Comparison of ENCODE assay signal across 20 cellular contexts in genomic region chr4:15717126-15717525, GRCh38. TPM values are rescaled to one million over a fixed set of nuclear protein-coding genes. Genes with fewer than 3 reads are reported as not detected.
DNase-seq lines count a peak whose midpoint lies in the region; ATAC-seq and TF ChIP-seq lines count a peak whose summit lies in the region.
"Had no signal": no experiment of that assay in that cellular context is flagged by ENCODE, and none has a peak within 500 bp of the region (broad histone marks: within the 10 kb centered on the region; RNA-seq: fewer than 3 reads in every experiment).

No MANE protein-coding gene starts in this region.

- no peaks in the 10 kb centered on the region for H3K27me3 Mint-ChIP-seq in activated naive CD4-positive, alpha-beta T cell treated with anti-CD3 and anti-CD28 coated beads for 36 hours (ENCODE audit: low read depth)
- H3K27me3 Mint-ChIP-seq: activated CD4-positive, alpha-beta T cell treated with anti-CD3 and anti-CD28 coated beads for 36 hours had no signal

- H3K9me3 ChIP-seq in psoas muscle = no peaks in the 10 kb centered on the region
- H3K9me3 ChIP-seq: left lung had no signal

- no peak overlapping the region for H3K4me3 Mint-ChIP-seq in activated naive CD4-positive, alpha-beta T cell treated with anti-CD3 and anti-CD28 coated beads for 36 hours
- H3K4me3 Mint-ChIP-seq: activated CD4-positive, alpha-beta T cell treated with anti-CD3 and anti-CD28 coated beads for 36 hours; naive thymus-derived CD4-positive, alpha-beta T cell had no signal

- no peaks in the 10 kb centered on the region for H3K27me3 ChIP-seq in psoas muscle (ENCODE audit: insufficient read depth in 3 of 3, low read length in 2 of 3)
- H3K27me3 ChIP-seq: left lung had no signal

- DNase-seq in AG08395 (ENCODE audit: low spot score) (peak; percentile 67), LHCN-M2 (ENCODE audit: low read depth) (peak; percentile 34), dedifferentiated amniotic fluid mesenchymal stem cell (ENCODE audit: extremely low spot score) (peak; percentile 64), omental fat pad (ENCODE audit: low spot score) (no peak), psoas muscle (no peak), GM10248 (ENCODE audit: extremely low spot score) (no peak)
- DNase-seq in stimulated activated naive CD4-positive, alpha-beta T cell (lab: John Stamatoyannopoulos, UW) = no peak
- no peak for DNase-seq in activated naive CD4-positive, alpha-beta T cell treated with anti-CD3 and anti-CD28 coated beads for 36 hours
- DNase-seq: activated CD4-positive, alpha-beta T cell treated with anti-CD3 and anti-CD28 coated beads for 36 hours; activated CD8-positive, alpha-beta memory T cell treated with anti-CD3 and anti-CD28 coated beads, Interleukin-2, amount 50 U/mL, for 48 hours; activated naive CD4-positive, alpha-beta T cell treated with anti-CD3 and anti-CD28 coated beads, Interleukin-2, amount 50 U/mL, for 16 hours; erythroblast; hypothalamus; left lung; naive thymus-derived CD4-positive, alpha-beta T cell; NCI-H2171 treated with DMSO at 0.1 percent for 48 hours; NK-92 treated with Interleukin-12 subunit alpha and Interleukin-12 subunit beta, amount 100 ng/mL, for 24 hours; stimulated activated CD4-positive, alpha-beta T cell treated with anti-CD3 and anti-CD28 coated beads, Interleukin-2, amount 100 ng/mL, for 48 hours; stimulated activated CD8-positive, alpha-beta memory T cell treated with anti-CD3 and anti-CD28 coated beads, Interleukin-4, amount 100 ng/mL, for 48 hours; T-helper 9 cell had no signal

- TF ChIP-seq CTCF in omental fat pad (IDR thresholded peaks at IDR 0.05) = no peak
- no peak for TF ChIP-seq CTCF in psoas muscle (IDR thresholded peaks at IDR 0.05)
- TF ChIP-seq CTCF in GM10248 (IDR thresholded peaks at IDR 0.05; ENCODE audit: control extremely low read depth, extremely low read depth, low read depth, missing control alignments) = no peak

- H3K9me3 Mint-ChIP-seq in activated naive CD4-positive, alpha-beta T cell treated with anti-CD3 and anti-CD28 coated beads for 36 hours = no peaks in the 10 kb centered on the region
- H3K9me3 Mint-ChIP-seq: naive thymus-derived CD4-positive, alpha-beta T cell had no signal

- WGBS in psoas muscle, 3 donors = 42 to 63% (median 49%) methylated on average over 6 of the region's 6 CpGs

- no peak overlapping the region for H3K4me3 ChIP-seq in psoas muscle
- H3K4me3 ChIP-seq: left lung had no signal

- H3K36me3 ChIP-seq in psoas muscle (ENCODE audit: insufficient read depth in 1 of 2, low read depth in 1 of 2) = no peaks in the 10 kb centered on the region

- H3K36me3 Mint-ChIP-seq in activated naive CD4-positive, alpha-beta T cell treated with anti-CD3 and anti-CD28 coated beads for 36 hours (ENCODE audit: low read depth) = no peaks in the 10 kb centered on the region

- POLR2A ChIA-PET in GM10248 (lab: Yijun Ruan, JAX) = no interaction called here

- H3K4me1 ChIP-seq in psoas muscle = no peaks in the 10 kb centered on the region

- no peaks in the 10 kb centered on the region for H3K4me1 Mint-ChIP-seq in activated naive CD4-positive, alpha-beta T cell treated with anti-CD3 and anti-CD28 coated beads for 36 hours (ENCODE audit: low read depth)
- H3K4me1 Mint-ChIP-seq: activated CD4-positive, alpha-beta T cell treated with anti-CD3 and anti-CD28 coated beads for 36 hours had no signal

- H3K27ac ChIP-seq in psoas muscle = no peak overlapping the region
- H3K27ac ChIP-seq: left lung had no signal

- intact Hi-C loops in psoas muscle (cut with DNase I) = no loop called here
- intact Hi-C loops in activated naive CD4-positive, alpha-beta T cell treated with anti-CD3 and anti-CD28 coated beads for 36 hours (cut with micrococcal nuclease) = no loop called here

- CTCF ChIA-PET in GM10248 (lab: Yijun Ruan, JAX) = no interaction called here
- CTCF ChIA-PET in activated naive CD4-positive, alpha-beta T cell treated with anti-CD3 and anti-CD28 coated beads for 36 hours (lab: Charles Lee) = interaction anchor here (1.0 kb wide), 1 partner anchor 88 kb away, joined by 3 read pairs; no protein-coding TSS in a partner anchor

- ATAC-seq in omental fat pad (ENCODE audit: low FRiP score) (peak; percentile 69), psoas muscle (no peak)
- ATAC-seq: activated CD4-positive, alpha-beta T cell treated with anti-CD3 and anti-CD28 coated beads for 36 hours; naive thymus-derived CD4-positive, alpha-beta T cell had no signal

- no peak overlapping the region for H3K27ac Mint-ChIP-seq in activated naive CD4-positive, alpha-beta T cell treated with anti-CD3 and anti-CD28 coated beads for 36 hours
- H3K27ac Mint-ChIP-seq: activated CD4-positive, alpha-beta T cell treated with anti-CD3 and anti-CD28 coated beads for 36 hours; naive thymus-derived CD4-positive, alpha-beta T cell had no signal

RNA-seq across cellular contexts. Expression of gene BST1, which starts 14.3 kb away (rescaled TPM):
- total RNA-seq in LHCN-M2 (2014; rRNA removed) (1.0 and 2.2 TPM in 2 replicates), omental fat pad (10 to 100 TPM; 22.5 to 34.4 (median 24.5) TPM), psoas muscle (1 to 10 TPM; 1.2 to 2.1 (median 1.3) TPM)
- polyA plus RNA-seq in LHCN-M2 (2012) = 6.0 TPM
- 1 to 10 TPM in 2 of 3 donors, under 1 TPM in 1; 0.98 to 1.5 (median 1.5) TPM for polyA plus RNA-seq in psoas muscle
- under 1 TPM; 0.74 to 0.96 TPM for total RNA-seq in activated naive CD4-positive, alpha-beta T cell treated with anti-CD3 and anti-CD28 coated beads for 36 hours

RNA-seq across cellular contexts. Expression of gene FAM200B, which starts 35.5 kb away (rescaled TPM):
- total RNA-seq in LHCN-M2 (2014; rRNA removed) (53.0 and 59.3 TPM in 2 replicates), omental fat pad (10 to 100 TPM; 27.5 to 56.6 (median 38.3) TPM), psoas muscle (10 to 100 TPM; 16.3 to 22.7 (median 19.7) TPM)
- polyA plus RNA-seq in LHCN-M2 (2012) = 96.7 TPM
- 10 to 100 TPM; 19.6 to 44.2 (median 23.4) TPM for polyA plus RNA-seq in psoas muscle
- total RNA-seq in activated naive CD4-positive, alpha-beta T cell treated with anti-CD3 and anti-CD28 coated beads for 36 hours = 1 to 10 TPM; 8.0 to 9.1 TPM

Comparison
In these comparisons a context has a peak if more than half of its experiments do, and no peak if none do; other contexts are left out.
1. DNase-seq: peak in AG08395 (single experiment), LHCN-M2 (single experiment) and dedifferentiated amniotic fluid mesenchymal stem cell (single experiment); none in omental fat pad (single experiment), psoas muscle (0 of 2), GM10248 (single experiment), stimulated activated naive CD4-positive, alpha-beta T cell (0 of 6) and activated naive CD4-positive, alpha-beta T cell treated with anti-CD3 and anti-CD28 coated beads for 36 hours (single experiment).